In genomic region chr19:50275577-50276368, GRCh38 we compare ENCODE assay signal across 1 cellular context.
TF ChIP-seq lines count a peak whose summit lies in the region.

No MANE protein-coding gene starts in this region.

TF ChIP-seq in HepG2, 621 proteins besides CTCF, POLR2A, EP300 and RAD21 (continued from another document and continues in another):
- TF ChIP-seq ARID5B (CRISPR knock-in tag; IDR thresholded peaks at IDR 0.05), result peak; percentile 67; the same call in 1 of the 2 replicates
- TF ChIP-seq ZNF816 (CRISPR knock-in tag; IDR thresholded peaks at IDR 0.05; ENCODE audit: borderline replicate concordance), result no peak; the same call in 1 of the 2 replicates
- no peak for TF ChIP-seq HNF1A (IDR thresholded peaks at IDR 0.05; ENCODE audit: low read depth)
- TF ChIP-seq HNF1A (CRISPR knock-in tag; IDR thresholded peaks at IDR 0.05; ENCODE audit: borderline replicate concordance), result no peak
- TF ChIP-seq ZNF451 (CRISPR knock-in tag; IDR thresholded peaks at IDR 0.05), result no peak
- no peak for TF ChIP-seq ONECUT2 (CRISPR knock-in tag; IDR thresholded peaks at IDR 0.05)
- TF ChIP-seq MATR3 (CRISPR knock-in tag; IDR thresholded peaks at IDR 0.05), result no peak
- no peak for TF ChIP-seq TEAD3 (CRISPR knock-in tag; optimal IDR thresholded peaks at IDR 0.05; ENCODE audit: borderline replicate concordance)
- TF ChIP-seq ETS1 (CRISPR knock-in tag; IDR thresholded peaks at IDR 0.05), result no peak
- TF ChIP-seq ZNF460 (CRISPR knock-in tag; IDR thresholded peaks at IDR 0.05; ENCODE audit: borderline replicate concordance), result no peak
- TF ChIP-seq ZNF280D (CRISPR knock-in tag; IDR thresholded peaks at IDR 0.05), result no peak
- no peak for TF ChIP-seq TERF1 (CRISPR knock-in tag; IDR thresholded peaks at IDR 0.05)
- TF ChIP-seq PRDM10 (CRISPR knock-in tag; IDR thresholded peaks at IDR 0.05; ENCODE audit: low read depth), result peak; percentile 87
- TF ChIP-seq HDAC2 (CRISPR knock-in tag; IDR thresholded peaks at IDR 0.05), result peak; percentile 67
- no peak for TF ChIP-seq MLXIP (CRISPR knock-in tag; IDR thresholded peaks at IDR 0.05; ENCODE audit: borderline replicate concordance)
- TF ChIP-seq ZNF639 (CRISPR knock-in tag; conservative IDR thresholded peaks at IDR 0.05), result no peak
- no peak for TF ChIP-seq ZMAT3 (CRISPR knock-in tag; conservative IDR thresholded peaks at IDR 0.05)
